Comparison of ENCODE assay signal across 8 cellular contexts in the genomic region with DNA sequence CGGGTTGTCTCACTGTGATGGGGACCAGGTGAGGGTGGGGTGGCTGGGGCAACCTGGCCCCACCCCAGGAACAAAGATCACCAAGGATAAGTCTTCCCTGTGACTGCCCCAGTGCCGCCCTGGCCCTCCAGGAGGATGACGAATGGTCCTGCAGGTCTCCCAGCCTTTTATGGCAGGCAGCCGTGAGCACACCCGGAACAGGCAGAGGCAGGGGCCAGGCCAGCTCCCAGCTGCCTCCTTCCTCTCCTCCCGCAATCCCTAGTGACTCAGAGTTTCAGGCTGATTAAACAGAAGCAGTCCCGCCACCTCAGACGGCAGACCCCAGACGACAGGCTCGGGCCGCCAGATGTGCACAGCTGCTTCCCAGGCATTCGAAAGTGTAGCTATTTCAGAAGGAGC. TPM values are rescaled to one million over a fixed set of nuclear protein-coding genes. Genes with fewer than 3 reads are reported as not detected.
A peak's percentile ranks its signal among the peaks of the same experiment; 100 is the strongest.
DNase-seq lines count a peak whose midpoint lies in the region; ATAC-seq and TF ChIP-seq lines count a peak whose summit lies in the region.

No MANE protein-coding gene starts in this region.

- DNase-seq in HPDE6-E6E7 (ENCODE audit: extremely low spot score): peak; percentile 96
- DNase-seq in adipocyte (ENCODE audit: low read depth): peak; percentile 66
- peak; percentile 84 to 88 (median 87) for DNase-seq in right cardiac atrium
- peak; percentile 87 for DNase-seq in stomach
- DNase-seq in natural killer cell: no peak

- H3K4me1 Mint-ChIP-seq in natural killer cell: no peaks in the 10 kb centered on the region

- no peak overlapping the region for H3K27ac Mint-ChIP-seq in natural killer cell

- no peaks in the 10 kb centered on the region for H3K27me3 Mint-ChIP-seq in natural killer cell (ENCODE audit: low read depth in 2 of 2)

- no peaks in the 10 kb centered on the region for H3K9me3 ChIP-seq in adipocyte (ENCODE audit: control insufficient read depth, low read length)
- H3K9me3 ChIP-seq in right cardiac atrium (ENCODE audit: control insufficient read depth, low read length): no peaks in the 10 kb centered on the region
- no peaks in the 10 kb centered on the region for H3K9me3 ChIP-seq in stomach

- no peak for TF ChIP-seq POLR2A in stomach (IDR thresholded peaks at IDR 0.05)

- WGBS in right cardiac atrium: 21% methylated on average over 12 of the region's 12 CpGs
- 13 to 21% (median 18%) methylated on average over 8 to 12 of the region's 12 CpGs for WGBS in stomach, 5 donors

- peak overlapping the region; percentile 54 for H3K27ac ChIP-seq in right cardiac atrium (ENCODE audit: low read length)
- peak overlapping the region; percentile 74 to 94 (median 86) for H3K27ac ChIP-seq in stomach

- TF ChIP-seq EP300 in stomach (IDR thresholded peaks at IDR 0.05): no peak

- no peaks in the 10 kb centered on the region for H3K9me3 Mint-ChIP-seq in natural killer cell

- H3K4me3 ChIP-seq in adipocyte (ENCODE audit: low read length): no peak overlapping the region
- H3K4me3 ChIP-seq in right cardiac atrium (ENCODE audit: low read length): no peak overlapping the region
- H3K4me3 ChIP-seq in stomach: no peak overlapping the region

- ATAC-seq in right cardiac atrium: peak; percentile 29 to 56
- ATAC-seq in GM19395 (IDR thresholded peaks at IDR 0.05; ENCODE audit: unreplicated experiment): no peak
- ATAC-seq in GM21825 (IDR thresholded peaks at IDR 0.05; ENCODE audit: unreplicated experiment): no peak
- ATAC-seq in natural killer cell: no peak
- ATAC-seq in HG03025 (IDR thresholded peaks at IDR 0.05; ENCODE audit: low FRiP score, unreplicated experiment): no peak

- H3K4me1 ChIP-seq in adipocyte (ENCODE audit: control insufficient read depth, insufficient read depth, low read length) (peaks cover 9% of the 10 kb centered on the region), right cardiac atrium (ENCODE audit: control insufficient read depth, insufficient read depth, low read length) (peaks cover 38% of the 10 kb centered on the region), stomach (peaks cover 64 to 71% (median 68%) of the 10 kb centered on the region in 4 donors)

- TF ChIP-seq CTCF in stomach (IDR thresholded peaks at IDR 0.05): no peak
- TF ChIP-seq CTCF in natural killer cell (IDR thresholded peaks at IDR 0.05): no peak

- intact Hi-C loops in right cardiac atrium (cut with DNase I) (no loop called here), stomach (cut with DNase I; ENCODE audit: low total_unique reads) (no loop called here), natural killer cell (cut with micrococcal nuclease) (no loop called here)

- H3K9ac ChIP-seq in adipocyte (ENCODE audit: low read length): no peak overlapping the region

- H3K36me3 ChIP-seq in adipocyte (ENCODE audit: control insufficient read depth, insufficient read depth, low read length, severe bottlenecking) (no peaks in the 10 kb centered on the region), stomach (peaks cover 35 to 46% (median 40%) of the 10 kb centered on the region in 4 donors)

- H3K4me3 Mint-ChIP-seq in natural killer cell: no peak overlapping the region

- no peaks in the 10 kb centered on the region for H3K36me3 Mint-ChIP-seq in natural killer cell

- H3K27me3 ChIP-seq in adipocyte (replicated peaks; ENCODE audit: control insufficient read depth, insufficient read depth, low read length) (peaks cover 24% of the 10 kb centered on the region), right cardiac atrium (ENCODE audit: control insufficient read depth, insufficient read depth) (no peaks in the 10 kb centered on the region), stomach (no peaks in the 10 kb centered on the region)

RNA-seq across cellular contexts. Expression of a gene that starts 13.3 kb away (rescaled TPM):
- total RNA-seq in right cardiac atrium: 100 to 1,000 TPM; 135 to 239 (median 187) TPM
- polyA plus RNA-seq in right cardiac atrium: 145 TPM
- total RNA-seq in stomach: 100 to 1,000 TPM in 1 of 5 donors, 10 to 100 TPM in 4; 59.5 to 248 (median 84.8) TPM
- polyA plus RNA-seq in stomach: 100 to 1,000 TPM in 2 of 3 donors, 10 to 100 TPM in 1; 85.7 to 163 (median 154) TPM
- 10 to 100 TPM in 1 of 3 donors, 1 to 10 TPM in 2; 1.8 to 12.1 (median 2.0) TPM for total RNA-seq in natural killer cell

RNA-seq across cellular contexts. Expression of a gene that starts 38.6 kb away (rescaled TPM):
- total RNA-seq in right cardiac atrium (10 to 100 TPM; 12.1 to 17.1 (median 13.9) TPM), stomach (10 to 100 TPM in 3 of 5 donors, 1 to 10 TPM in 2; 4.0 to 64.6 (median 11.4) TPM), natural killer cell (1 to 10 TPM; 6.9 to 8.9 (median 7.5) TPM)
- polyA plus RNA-seq in right cardiac atrium (9.8 TPM), stomach (1 to 10 TPM; 4.7 to 7.3 (median 6.3) TPM)

RNA-seq across cellular contexts. Expression of a gene that starts 38.7 kb away (rescaled TPM):
- not detected for total RNA-seq in right cardiac atrium
- polyA plus RNA-seq in right cardiac atrium: 0.05 TPM
- under 1 TPM in 1 of 5 donors, not detected in 4; 0.55 TPM for total RNA-seq in stomach
- under 1 TPM; 0.31 to 0.85 (median 0.44) TPM for polyA plus RNA-seq in stomach
- not detected for total RNA-seq in natural killer cell

RNA-seq across cellular contexts. Expression of a gene that starts 39.6 kb away (rescaled TPM):
- total RNA-seq in right cardiac atrium: 10 to 100 TPM; 26.5 to 42.7 (median 38.8) TPM
- 24.8 TPM for polyA plus RNA-seq in right cardiac atrium
- total RNA-seq in stomach: 10 to 100 TPM in 3 of 5 donors, 1 to 10 TPM in 2; 4.6 to 45.3 (median 20.1) TPM
- polyA plus RNA-seq in stomach: 10 to 100 TPM in 2 of 3 donors, 1 to 10 TPM in 1; 8.9 to 17.0 (median 12.8) TPM
- 1 to 10 TPM; 5.6 to 8.8 (median 6.0) TPM for total RNA-seq in natural killer cell

Comparison
In these comparisons a context has a peak if more than half of its experiments do, and no peak if none do; other contexts are left out.
1. ATAC-seq: peak in right cardiac atrium (2 of 2); none in GM19395 (single experiment), GM21825 (single experiment), natural killer cell (0 of 3) and HG03025 (single experiment).
2. RNA of a gene that starts 13.3 kb away (total RNA-seq): 135 to 239 TPM in right cardiac atrium and 59.5 to 248 TPM in stomach; 1.8 to 12.1 TPM in natural killer cell; every median in the first group is over 4 times any median in the second.